ENCODE assay signal across 11 cellular contexts in genomic region chr3:8937064-8938020, GRCh38. TPM values are rescaled to one million over a fixed set of nuclear protein-coding genes. Genes with fewer than 3 reads are reported as not detected.
DNase-seq lines count a peak whose midpoint lies in the region; ATAC-seq and TF ChIP-seq lines count a peak whose summit lies in the region.
"Had no signal": no experiment of that assay in that cellular context is flagged by ENCODE, and none has a peak within 500 bp of the region (broad histone marks: within the 10 kb centered on the region; RNA-seq: fewer than 3 reads in every experiment).

No MANE protein-coding gene starts in this region.

- no peak overlapping the region for H3K9ac ChIP-seq in fibroblast of lung (ENCODE audit: insufficient read depth, low read length)

- no peaks in the 10 kb centered on the region for H3K79me2 ChIP-seq in fibroblast of lung (ENCODE audit: control insufficient read depth, insufficient read depth, low read length)

- no peak overlapping the region for H2AFZ ChIP-seq in fibroblast of lung (ENCODE audit: low read length)

- DNase-seq in EH (ENCODE audit: low read depth), result peak; percentile 91
- DNase-seq in RPMI7951 (ENCODE audit: low read depth), result peak; percentile 79
- peak; percentile 49 to 93 for DNase-seq in fibroblast of lung (ENCODE audit: low read depth in 2 of 2)
- peak; percentile 85 for DNase-seq in non-pigmented ciliary epithelial cell (ENCODE audit: low read depth)
- DNase-seq: activated B cell treated with CpG ODN at 0.5 μM for 24 hours, gastrocnemius medialis had no signal

- ATAC-seq in GM21526 (IDR thresholded peaks at IDR 0.05; ENCODE audit: low FRiP score, unreplicated experiment) (no peak), HG03196 (IDR thresholded peaks at IDR 0.05; ENCODE audit: unreplicated experiment) (no peak), GM18498 (IDR thresholded peaks at IDR 0.05; ENCODE audit: unreplicated experiment) (no peak), HG03342 (IDR thresholded peaks at IDR 0.05; ENCODE audit: unreplicated experiment) (no peak)
- ATAC-seq: activated naive CD4-positive, alpha-beta T cell treated with anti-CD3 and anti-CD28 coated beads, Interleukin-2, amount 50 U/mL, for 72 hours; gastrocnemius medialis had no signal

- H3K27ac ChIP-seq in fibroblast of lung (ENCODE audit: insufficient read depth, low read length), result peak overlapping the region; percentile 69
- H3K27ac ChIP-seq: gastrocnemius medialis had no signal

- no peaks in the 10 kb centered on the region for H4K20me1 ChIP-seq in fibroblast of lung (ENCODE audit: control insufficient read depth, extremely low read depth, insufficient read depth, low read length)

- no peak overlapping the region for H3K4me3 ChIP-seq in fibroblast of lung (replicated peaks in 1 of 4; ENCODE audit: control extremely low read depth in 1 of 4, insufficient read depth in 1 of 4, low read depth in 3 of 4, low read length in 4 of 4)
- H3K4me3 ChIP-seq: gastrocnemius medialis had no signal

- H3K9me3 ChIP-seq in fibroblast of lung (ENCODE audit: control insufficient read depth, insufficient read depth, low read depth, low read length), result no peaks in the 10 kb centered on the region
- H3K9me3 ChIP-seq: gastrocnemius medialis had no signal

- peak overlapping the region; percentile 56 for H3K4me2 ChIP-seq in fibroblast of lung (ENCODE audit: extremely low read depth, insufficient read depth, low read length)

- H3K27me3 ChIP-seq in fibroblast of lung (ENCODE audit: control insufficient read depth, insufficient read depth, low read length), result no peaks in the 10 kb centered on the region
- H3K27me3 ChIP-seq: gastrocnemius medialis had no signal

- H3K36me3 ChIP-seq in fibroblast of lung (ENCODE audit: control insufficient read depth, insufficient read depth, low read length), result peaks cover 2% of the 10 kb centered on the region

- H3K4me1 ChIP-seq in fibroblast of lung (ENCODE audit: control insufficient read depth, extremely low read depth, insufficient read depth, low read length), result peaks cover 7% of the 10 kb centered on the region
- H3K4me1 ChIP-seq: gastrocnemius medialis had no signal

- TF ChIP-seq CTCF in fibroblast of lung (conservative IDR thresholded peaks at IDR 0.05 in 1 of 2, IDR thresholded peaks at IDR 0.05 in 1 of 2; ENCODE audit: low read depth in 1 of 2, low read length in 2 of 2), result no peak

RNA-seq across cellular contexts. Expression of gene RAD18, which starts 25.9 kb away (rescaled TPM):
- 22.0 and 34.1 TPM in 2 replicates for total RNA-seq in RPMI7951 (2014; rRNA removed; shearing (Covaris generic))
- 5.6 and 6.1 TPM in 2 replicates for total RNA-seq in fibroblast of lung
- polyA plus RNA-seq in fibroblast of lung, result 9.9 and 19.5 TPM in 2 replicates
- 5.4 and 9.5 TPM in 2 replicates for polyA plus RNA-seq in fibroblast of lung (2012)
- 1.7 and 9.2 TPM in 2 replicates for polyA minus RNA-seq in fibroblast of lung (ENCODE audit: low replicate concordance)
